31 cellular contexts compared by ENCODE assay signal in genomic region chr4:59920414-59920813, GRCh38.
A peak's percentile ranks its signal among the peaks of the same experiment; 100 is the strongest.
DNase-seq lines count a peak whose midpoint lies in the region; ATAC-seq and TF ChIP-seq lines count a peak whose summit lies in the region.
"Had no signal": no experiment of that assay in that cellular context is flagged by ENCODE, and none has a peak within 500 bp of the region (broad histone marks: within the 10 kb centered on the region; RNA-seq: fewer than 3 reads in every experiment).

No MANE protein-coding gene starts in this region.

- H3K27me3 ChIP-seq in H7 (ENCODE audit: control insufficient read depth, insufficient read depth, low read length), result no peaks in the 10 kb centered on the region
- H3K27me3 ChIP-seq: brain microvascular endothelial cell, MG63, upper lobe of right lung had no signal

- in situ Hi-C loops in GM13976 (cut with MboI; ENCODE audit: low sequenced_read_pairs, unreplicated experiment), result no loop called here

- H3K4me3 ChIP-seq in H7 (ENCODE audit: insufficient read depth, low read depth, low read length), result no peak overlapping the region
- H3K4me3 ChIP-seq: MG63, upper lobe of right lung had no signal

- no peaks in the 10 kb centered on the region for H3K36me3 ChIP-seq in H7 (replicated peaks; ENCODE audit: control insufficient read depth, insufficient read depth, low read length)
- H3K36me3 ChIP-seq: brain microvascular endothelial cell, MG63, upper lobe of right lung had no signal

- DNase-seq in H7, result peak; percentile 2
- no peak for DNase-seq in caudate nucleus (lab: John Stamatoyannopoulos, UW)
- peak; percentile 4 for DNase-seq in left kidney (ENCODE audit: low read depth, low spot score)
- DNase-seq in putamen (ENCODE audit: low spot score), result peak; percentile 12
- no peak for DNase-seq in GM13976 (ENCODE audit: low spot score)
- DNase-seq in NAMALWA (ENCODE audit: low spot score), result no peak
- DNase-seq in stimulated activated naive CD8-positive, alpha-beta T cell treated with anti-CD3 and anti-CD28 coated beads, Interleukin-15, Interleukin-2, amounts not matched to agents 100 U/mL and 50 U/mL, for 24 hours, result no peak
- DNase-seq: activated CD4-positive, alpha-beta T cell treated with anti-CD3 and anti-CD28 coated beads for 4 hours; activated CD8-positive, alpha-beta T cell treated with anti-CD3 and anti-CD28 coated beads, Interleukin-2, amount 10 ng/mL, durations not matched to agents 7 days and 5 days; activated naive CD4-positive, alpha-beta T cell treated with anti-CD3 and anti-CD28 coated beads, Interleukin-2, amount 50 U/mL, for 16 hours; AML-193; amniotic stem cell; brain microvascular endothelial cell; CD8-positive, alpha-beta T cell; effector CD8-positive, alpha-beta T cell; HCEC 1CT; islet precursor cell; left ventricle myocardium superior; MG63; naive B cell; NCI-H1417; NCI-H2081; NCI-H226; NCI-H69; SIG-M5; SW 1271; upper lobe of right lung had no signal

- H3K27ac ChIP-seq in caudate nucleus (ENCODE audit: low read depth, low read length), result peak overlapping the region; percentile 32
- H3K27ac ChIP-seq: brain microvascular endothelial cell, KMS-11, upper lobe of right lung had no signal

- ATAC-seq in stimulated activated naive CD8-positive, alpha-beta T cell treated with anti-CD3 and anti-CD28 coated beads, Interleukin-15, Interleukin-2, amounts not matched to agents 100 U/mL and 50 U/mL, for 24 hours, result no peak
- ATAC-seq in GM21447 (IDR thresholded peaks at IDR 0.05; ENCODE audit: unreplicated experiment), result no peak
- ATAC-seq: activated CD8-positive, alpha-beta T cell treated with anti-CD3 and anti-CD28 coated beads, Interleukin-2, amount 10 ng/mL, durations not matched to agents 7 days and 5 days; activated T-helper 17 cell treated with anti-CD3 and anti-CD28 coated beads, Interleukin-2, amount 50 U/mL, for 72 hours; CD8-positive, alpha-beta T cell; left ventricle myocardium superior; stimulated activated effector memory CD8-positive, alpha-beta T cell treated with anti-CD3 and anti-CD28 coated beads, Interleukin-12 subunit alpha, Interleukin-12 subunit beta, amount 100 ng/mL, for 72 hours; upper lobe of right lung had no signal

- no peak for TF ChIP-seq CTCF in GM13976 (IDR thresholded peaks at IDR 0.05; ENCODE audit: borderline replicate concordance, control extremely low read depth, extremely low read depth, insufficient read depth, missing control alignments)

Comparison
In these comparisons a context has a peak if more than half of its experiments do, and no peak if none do; other contexts are left out.
1. DNase-seq: peak in H7 (single experiment), left kidney (single experiment) and putamen (single experiment); none in caudate nucleus (0 of 61), GM13976 (single experiment), NAMALWA (single experiment) and stimulated activated naive CD8-positive, alpha-beta T cell treated with anti-CD3 and anti-CD28 coated beads, Interleukin-15, Interleukin-2, amounts not matched to agents 100 U/mL and 50 U/mL, for 24 hours (single experiment).